In genomic region chr9:86202338-86202882, GRCh38 we compare ENCODE assay signal across 8 cellular contexts. TPM values are rescaled to one million over a fixed set of nuclear protein-coding genes. Genes with fewer than 3 reads are reported as not detected.
DNase-seq lines count a peak whose midpoint lies in the region; ATAC-seq, FAIRE-seq and TF ChIP-seq lines count a peak whose summit lies in the region.

No MANE protein-coding gene starts in this region.

- no peak overlapping the region for H3K27ac ChIP-seq in body of pancreas

- ATAC-seq in GM18907 (IDR thresholded peaks at IDR 0.05; ENCODE audit: unreplicated experiment) (peak; percentile 67), HG03565 (IDR thresholded peaks at IDR 0.05; ENCODE audit: unreplicated experiment) (peak; percentile 67), body of pancreas (peak; percentile 77), HG03280 (IDR thresholded peaks at IDR 0.05; ENCODE audit: unreplicated experiment) (no peak)

- no peak overlapping the region for H3K4me3 ChIP-seq in body of pancreas

- 20 to 26% methylated on average over 5 of the region's 5 CpGs for WGBS in body of pancreas, 2 donors

- H3K9me3 ChIP-seq in body of pancreas = no peaks in the 10 kb centered on the region

- H3K27me3 ChIP-seq in body of pancreas = no peaks in the 10 kb centered on the region

- DNase-seq in COLO668 (lab: John Stamatoyannopoulos, UW; ENCODE audit: unreplicated experiment) (peak; percentile 28), OCI-M1 (lab: John Stamatoyannopoulos, UW) (peak; percentile 67), body of pancreas (peak; percentile 18 to 31 (median 28))
- DNase-seq in stimulated activated CD4-positive, alpha-beta T cell treated with anti-CD3 and anti-CD28 coated beads, TNF-alpha, amount 100 ng/mL, for 48 hours (ENCODE audit: low read depth in 3 of 3) = peak in 2 of 3 donors; percentile 2 to 3

- intact Hi-C loops in body of pancreas (cut with DNase I) = no loop called here

- FAIRE-seq in islet of Langerhans (lab: Jason Lieb, UNC) = peak; percentile 86

- H3K4me1 ChIP-seq in body of pancreas = no peaks in the 10 kb centered on the region

- no peak for TF ChIP-seq POLR2A in body of pancreas (IDR thresholded peaks at IDR 0.05)

- no peaks in the 10 kb centered on the region for H3K36me3 ChIP-seq in body of pancreas (replicated peaks in 1 of 2; ENCODE audit: insufficient read depth in 1 of 2, low read depth in 2 of 2)

- peak; percentile 40 to 84 (median 67) for TF ChIP-seq CTCF in body of pancreas (IDR thresholded peaks at IDR 0.05)

RNA-seq across cellular contexts. Expression of gene C9orf153, which starts 57.0 kb away (rescaled TPM):
- 1 to 10 TPM; 1.3 to 7.6 TPM for total RNA-seq in body of pancreas

Comparison
In these comparisons a context has a peak if more than half of its experiments do, and no peak if none do; other contexts are left out.
1. DNase-seq: peak in every context shown above with its lines; median percentile 67 in OCI-M1; 28 in COLO668; 28 in body of pancreas; 2 in stimulated activated CD4-positive, alpha-beta T cell treated with anti-CD3 and anti-CD28 coated beads, TNF-alpha, amount 100 ng/mL, for 48 hours.